ENCODE assay signal across 27 cellular contexts in the genomic region with DNA sequence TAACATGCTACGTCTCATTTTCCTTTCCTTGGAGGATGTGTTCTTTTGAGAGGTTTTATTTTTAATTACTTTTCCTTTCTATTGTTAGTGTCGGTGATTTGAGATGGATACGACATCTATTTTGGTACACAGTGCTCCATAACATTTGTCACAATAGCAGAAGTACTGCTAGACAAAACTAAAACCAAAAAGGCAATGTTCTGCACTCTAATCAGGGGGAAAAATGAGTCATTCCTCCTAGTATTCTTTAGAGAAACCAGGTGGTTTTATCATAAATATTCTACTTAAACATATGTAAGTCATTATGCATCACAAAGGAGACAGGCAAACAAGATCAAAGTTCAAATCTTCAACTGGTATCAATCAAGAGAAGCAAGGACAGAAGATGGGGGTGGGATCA.
DNase-seq lines count a peak whose midpoint lies in the region; ATAC-seq and TF ChIP-seq lines count a peak whose summit lies in the region.
"Had no signal": no experiment of that assay in that cellular context is flagged by ENCODE, and none has a peak within 500 bp of the region (broad histone marks: within the 10 kb centered on the region; RNA-seq: fewer than 3 reads in every experiment).

No MANE protein-coding gene starts in this region.

- H3K27me3 Mint-ChIP-seq in activated CD8-positive, alpha-beta T cell treated with anti-CD3 and anti-CD28 coated beads for 36 hours, result peaks cover 11% of the 10 kb centered on the region
- peaks cover 3% of the 10 kb centered on the region for H3K27me3 Mint-ChIP-seq in activated CD8-positive, alpha-beta T cell treated with anti-CD3 and anti-CD28 coated beads, Interleukin-2, amount 10 ng/mL, durations not matched to agents 7 days and 5 days (ENCODE audit: low read depth)
- H3K27me3 Mint-ChIP-seq: activated B cell treated with CpG ODN at 0.5 μM for 24 hours; CD4-positive, alpha-beta memory T cell; effector memory CD8-positive, alpha-beta T cell had no signal

- H3K9ac ChIP-seq in smooth muscle cell (ENCODE audit: low read depth), result no peak overlapping the region
- H3K9ac ChIP-seq: parathyroid adenoma had no signal

- H3K9me3 Mint-ChIP-seq in activated CD8-positive, alpha-beta T cell treated with anti-CD3 and anti-CD28 coated beads for 36 hours, result no peaks in the 10 kb centered on the region
- no peaks in the 10 kb centered on the region for H3K9me3 Mint-ChIP-seq in activated CD8-positive, alpha-beta T cell treated with anti-CD3 and anti-CD28 coated beads, Interleukin-2, amount 10 ng/mL, durations not matched to agents 7 days and 5 days (ENCODE audit: insufficient read depth)
- H3K9me3 Mint-ChIP-seq: activated B cell treated with CpG ODN at 0.5 μM for 24 hours; activated T-helper 2 cell treated with anti-CD3 and anti-CD28 coated beads, Interferon-gamma antibody, Interleukin-2, Interleukin-4, amounts not matched to agents 10 μg/mL and 5 μg/mL and 100 μg/mL, durations not matched to agents 14 hours and 24 hours and 36 hours; naive thymus-derived CD8-positive, alpha-beta T cell had no signal

- H3K79me2 ChIP-seq in smooth muscle cell (ENCODE audit: low read depth), result no peaks in the 10 kb centered on the region
- H3K79me2 ChIP-seq: parathyroid adenoma had no signal

- no peak overlapping the region for H3K4me3 Mint-ChIP-seq in activated CD8-positive, alpha-beta T cell treated with anti-CD3 and anti-CD28 coated beads for 36 hours
- no peak overlapping the region for H3K4me3 Mint-ChIP-seq in activated CD8-positive, alpha-beta T cell treated with anti-CD3 and anti-CD28 coated beads, Interleukin-2, amount 10 ng/mL, durations not matched to agents 7 days and 5 days
- H3K4me3 Mint-ChIP-seq: activated B cell treated with CpG ODN at 0.5 μM for 24 hours; CD4-positive, alpha-beta memory T cell; effector memory CD8-positive, alpha-beta T cell; naive thymus-derived CD8-positive, alpha-beta T cell had no signal

- no peaks in the 10 kb centered on the region for H3F3A ChIP-seq in smooth muscle cell (ENCODE audit: low read depth)

- no peaks in the 10 kb centered on the region for H3K36me3 Mint-ChIP-seq in activated CD8-positive, alpha-beta T cell treated with anti-CD3 and anti-CD28 coated beads for 36 hours (ENCODE audit: low read depth)
- no peaks in the 10 kb centered on the region for H3K36me3 Mint-ChIP-seq in activated CD8-positive, alpha-beta T cell treated with anti-CD3 and anti-CD28 coated beads, Interleukin-2, amount 10 ng/mL, durations not matched to agents 7 days and 5 days (ENCODE audit: low read depth)
- H3K36me3 Mint-ChIP-seq: CD4-positive, alpha-beta memory T cell; naive thymus-derived CD8-positive, alpha-beta T cell had no signal

- no peak for TF ChIP-seq CTCF in activated CD8-positive, alpha-beta T cell treated with anti-CD3 and anti-CD28 coated beads for 36 hours (IDR thresholded peaks at IDR 0.05)
- TF ChIP-seq CTCF in smooth muscle cell (IDR thresholded peaks at IDR 0.05; ENCODE audit: borderline replicate concordance, insufficient read depth, poor library complexity, severe bottlenecking), result no peak

- no peak overlapping the region for H3K4me3 ChIP-seq in smooth muscle cell
- H3K4me3 ChIP-seq: colonic mucosa, tibial artery had no signal

- CTCF ChIA-PET in activated CD8-positive, alpha-beta T cell treated with anti-CD3 and anti-CD28 coated beads for 36 hours (lab: Charles Lee), result no interaction called here
- CTCF ChIA-PET in activated CD8-positive, alpha-beta T cell treated with anti-CD3 and anti-CD28 coated beads, Interleukin-2, amount 10 ng/mL, durations not matched to agents 7 days and 5 days (lab: Charles Lee), result no interaction called here

- intact Hi-C loops in activated CD8-positive, alpha-beta T cell treated with anti-CD3 and anti-CD28 coated beads for 36 hours (cut with micrococcal nuclease), result no loop called here

- no peak overlapping the region for H3K27ac Mint-ChIP-seq in activated CD8-positive, alpha-beta T cell treated with anti-CD3 and anti-CD28 coated beads for 36 hours
- no peak overlapping the region for H3K27ac Mint-ChIP-seq in activated CD8-positive, alpha-beta T cell treated with anti-CD3 and anti-CD28 coated beads, Interleukin-2, amount 10 ng/mL, durations not matched to agents 7 days and 5 days
- H3K27ac Mint-ChIP-seq: activated B cell treated with CpG ODN at 0.5 μM for 24 hours; activated T-helper 2 cell treated with anti-CD3 and anti-CD28 coated beads, Interferon-gamma antibody, Interleukin-2, Interleukin-4, amounts not matched to agents 10 μg/mL and 5 μg/mL and 100 μg/mL, durations not matched to agents 14 hours and 24 hours and 36 hours; CD4-positive, alpha-beta memory T cell; effector memory CD8-positive, alpha-beta T cell; naive thymus-derived CD8-positive, alpha-beta T cell had no signal

- POLR2A ChIA-PET in activated CD8-positive, alpha-beta T cell treated with anti-CD3 and anti-CD28 coated beads for 36 hours (lab: Charles Lee), result no interaction called here
- POLR2A ChIA-PET in activated CD8-positive, alpha-beta T cell treated with anti-CD3 and anti-CD28 coated beads, Interleukin-2, amount 10 ng/mL, durations not matched to agents 7 days and 5 days (lab: Charles Lee), result no interaction called here

- no peaks in the 10 kb centered on the region for H3K27me3 ChIP-seq in smooth muscle cell (ENCODE audit: low read depth)
- H3K27me3 ChIP-seq: colonic mucosa had no signal

- peak; percentile 34 for ATAC-seq in activated CD8-positive, alpha-beta T cell treated with anti-CD3 and anti-CD28 coated beads for 36 hours
- ATAC-seq in activated CD8-positive, alpha-beta T cell treated with anti-CD3 and anti-CD28 coated beads, Interleukin-2, amount 10 ng/mL, durations not matched to agents 7 days and 5 days, result no peak
- ATAC-seq in SK-N-SH treated with all-trans-retinoic acid at 6 μM for 48 hours (peak; percentile 41), HG03039 (IDR thresholded peaks at IDR 0.05; ENCODE audit: unreplicated experiment) (no peak)
- ATAC-seq: effector memory CD8-positive, alpha-beta T cell; esophagus mucosa; naive thymus-derived CD8-positive, alpha-beta T cell had no signal

- H3K4me1 ChIP-seq in smooth muscle cell (ENCODE audit: low read depth), result no peaks in the 10 kb centered on the region
- H3K4me1 ChIP-seq: colonic mucosa, parathyroid adenoma, tibial artery had no signal

- H3K27ac ChIP-seq in smooth muscle cell (ENCODE audit: low read depth), result peak overlapping the region; percentile 60
- H3K27ac ChIP-seq: colonic mucosa, parathyroid adenoma, tibial artery had no signal

- H3K9me3 ChIP-seq in smooth muscle cell (replicated peaks; ENCODE audit: low read depth), result no peaks in the 10 kb centered on the region
- H3K9me3 ChIP-seq: colonic mucosa, tibial artery had no signal

- H3K4me1 Mint-ChIP-seq in activated CD8-positive, alpha-beta T cell treated with anti-CD3 and anti-CD28 coated beads for 36 hours (ENCODE audit: low read depth), result peaks cover 5% of the 10 kb centered on the region
- H3K4me1 Mint-ChIP-seq in activated CD8-positive, alpha-beta T cell treated with anti-CD3 and anti-CD28 coated beads, Interleukin-2, amount 10 ng/mL, durations not matched to agents 7 days and 5 days (ENCODE audit: low read depth), result no peaks in the 10 kb centered on the region
- H3K4me1 Mint-ChIP-seq: activated B cell treated with CpG ODN at 0.5 μM for 24 hours; CD4-positive, alpha-beta memory T cell; naive thymus-derived CD8-positive, alpha-beta T cell had no signal

- peak overlapping the region; percentile 76 for H2AFZ ChIP-seq in smooth muscle cell (ENCODE audit: low read depth)
- H2AFZ ChIP-seq: parathyroid adenoma had no signal

- peak overlapping the region; percentile 78 for H3K4me2 ChIP-seq in smooth muscle cell

- H3K36me3 ChIP-seq in smooth muscle cell (ENCODE audit: low read depth), result no peaks in the 10 kb centered on the region
- H3K36me3 ChIP-seq: colonic mucosa, tibial artery had no signal

- no peak for DNase-seq in activated CD8-positive, alpha-beta T cell treated with anti-CD3 and anti-CD28 coated beads for 36 hours
- DNase-seq in activated CD8-positive, alpha-beta T cell treated with anti-CD3 and anti-CD28 coated beads, Interleukin-2, amount 10 ng/mL, durations not matched to agents 7 days and 5 days, result no peak
- peak; percentile 14 for DNase-seq in fibroblast of the conjunctiva (ENCODE audit: low read depth)
- no peak for DNase-seq in smooth muscle cell (lab: John Stamatoyannopoulos, UW; ENCODE audit: unreplicated experiment)
- DNase-seq in SW480 (ENCODE audit: low spot score), result no peak
- no peak for DNase-seq in activated CD8-positive, alpha-beta memory T cell treated with anti-CD3 and anti-CD28 coated beads, Interleukin-2, amount 50 U/mL, for 48 hours
- DNase-seq: 8988T; activated B cell treated with CpG ODN at 0.5 μM for 24 hours; activated CD8-positive, alpha-beta memory T cell treated with anti-CD3 and anti-CD28 coated beads, Interleukin-2, amount 50 U/mL, for 4 hours; CD4-positive, alpha-beta memory T cell; colonic mucosa; DMS 273 treated with DMSO at 0.1 percent for 48 hours; effector memory CD8-positive, alpha-beta T cell; head of caudate nucleus; naive thymus-derived CD8-positive, alpha-beta T cell; NCI-H1105; NCI-H2081; right cardiac atrium; stimulated activated CD4-positive, alpha-beta T cell treated with anti-CD3 and anti-CD28 coated beads, Interleukin-12 subunit alpha, Interleukin-12 subunit beta, amount 100 ng/mL, for 4 hours; stimulated activated CD4-positive, alpha-beta T cell treated with anti-CD3 and anti-CD28 coated beads, Interleukin-4, amount 100 ng/mL, for 4 hours; stimulated activated naive CD4-positive, alpha-beta T cell treated with Interleukin-2 at 50 U/mL for 16 hours; tibial artery had no signal

- no peaks in the 10 kb centered on the region for H4K20me1 ChIP-seq in smooth muscle cell (ENCODE audit: low read depth)

- 35% methylated on average over 3 of the region's 3 CpGs for WGBS in smooth muscle cell (ENCODE audit: low lambda C conversion rate)

TF ChIP-seq in SK-N-SH treated with all-trans-retinoic acid at 6 μM for 48 hours, 23 proteins besides CTCF, POLR2A, EP300 and RAD21 (continues in another document):
- no peak for TF ChIP-seq ARNTL (CRISPR knock-in tag; IDR thresholded peaks at IDR 0.05; ENCODE audit: borderline replicate concordance, low read depth)
- TF ChIP-seq, protein P1, sequence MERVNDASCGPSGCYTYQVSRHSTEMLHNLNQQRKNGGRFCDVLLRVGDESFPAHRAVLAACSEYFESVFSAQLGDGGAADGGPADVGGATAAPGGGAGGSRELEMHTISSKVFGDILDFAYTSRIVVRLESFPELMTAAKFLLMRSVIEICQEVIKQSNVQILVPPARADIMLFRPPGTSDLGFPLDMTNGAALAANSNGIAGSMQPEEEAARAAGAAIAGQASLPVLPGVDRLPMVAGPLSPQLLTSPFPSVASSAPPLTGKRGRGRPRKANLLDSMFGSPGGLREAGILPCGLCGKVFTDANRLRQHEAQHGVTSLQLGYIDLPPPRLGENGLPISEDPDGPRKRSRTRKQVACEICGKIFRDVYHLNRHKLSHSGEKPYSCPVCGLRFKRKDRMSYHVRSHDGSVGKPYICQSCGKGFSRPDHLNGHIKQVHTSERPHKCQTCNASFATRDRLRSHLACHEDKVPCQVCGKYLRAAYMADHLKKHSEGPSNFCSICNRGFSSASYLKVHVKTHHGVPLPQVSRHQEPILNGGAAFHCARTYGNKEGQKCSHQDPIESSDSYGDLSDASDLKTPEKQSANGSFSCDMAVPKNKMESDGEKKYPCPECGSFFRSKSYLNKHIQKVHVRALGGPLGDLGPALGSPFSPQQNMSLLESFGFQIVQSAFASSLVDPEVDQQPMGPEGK (CRISPR knock-in tag; IDR thresholded peaks at IDR 0.05; ENCODE audit: borderline replicate concordance), result no peak
- TF ChIP-seq ZNF70 (CRISPR knock-in tag; IDR thresholded peaks at IDR 0.05), result no peak

Comparison
In these comparisons a context has a peak if more than half of its experiments do, and no peak if none do; other contexts are left out.
1. ATAC-seq: peak in activated CD8-positive, alpha-beta T cell treated with anti-CD3 and anti-CD28 coated beads for 36 hours (single experiment) and SK-N-SH treated with all-trans-retinoic acid at 6 μM for 48 hours (single experiment); none in activated CD8-positive, alpha-beta T cell treated with anti-CD3 and anti-CD28 coated beads, Interleukin-2, amount 10 ng/mL, durations not matched to agents 7 days and 5 days (single experiment) and HG03039 (single experiment).